In the genomic region with DNA sequence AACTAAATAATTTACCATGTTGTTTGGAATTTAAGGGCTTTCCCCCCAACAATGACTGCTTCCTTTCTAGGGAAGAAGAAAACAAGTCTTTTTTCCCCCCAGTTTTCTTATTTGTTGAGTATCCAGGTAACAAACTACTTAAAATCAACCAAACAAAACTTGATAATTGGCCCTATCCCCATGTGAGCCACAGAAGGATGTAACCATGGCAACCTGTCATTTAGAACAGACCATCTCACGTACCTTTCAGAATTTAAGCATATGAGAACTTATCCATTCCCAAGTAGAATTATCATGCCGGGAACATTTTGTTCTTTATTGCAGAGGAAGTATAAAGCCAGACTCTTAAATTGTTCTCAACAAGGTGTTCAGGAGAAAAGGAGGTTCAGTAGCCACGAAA, we compare ENCODE assay signal across 19 cellular contexts.
DNase-seq lines count a peak whose midpoint lies in the region; ATAC-seq, FAIRE-seq and TF ChIP-seq lines count a peak whose summit lies in the region.
"Had no signal": no experiment of that assay in that cellular context is flagged by ENCODE, and none has a peak within 500 bp of the region (broad histone marks: within the 10 kb centered on the region; RNA-seq: fewer than 3 reads in every experiment).

No MANE protein-coding gene starts in this region.

- no peak overlapping the region for H3K27ac ChIP-seq in GM23338 (ENCODE audit: low read depth)
- H3K27ac ChIP-seq in mesendoderm (ENCODE audit: low read depth, low read length), result no peak overlapping the region

- no CpG with 5 or more reads among the region's 3 CpGs for WGBS in mesendoderm (ENCODE audit: extremely low coverage, insufficient coverage, low lambda C conversion rate)

- H4K5ac ChIP-seq in mesendoderm (ENCODE audit: low read length), result no peak overlapping the region

- H3K4me1 ChIP-seq in GM23338 (ENCODE audit: insufficient read depth), result peaks cover 11% of the 10 kb centered on the region; the same call in 1 of the 2 replicates
- peaks cover 2% of the 10 kb centered on the region for H3K4me1 ChIP-seq in mesendoderm (ENCODE audit: control insufficient read depth, low read depth, low read length)

- H2AK5ac ChIP-seq in mesendoderm (ENCODE audit: low read length), result no peak overlapping the region

- H3K9me2 ChIP-seq in GM23338 (ENCODE audit: insufficient read depth), result no peaks in the 10 kb centered on the region

- FAIRE-seq in RCC 7860 (lab: Jason Lieb, UNC), result no peak
- FAIRE-seq: GM12892, H1 had no signal

- H2BK120ac ChIP-seq in mesendoderm (ENCODE audit: low read depth, low read length), result no peak overlapping the region

- DNase-seq in GM23338 (ENCODE audit: low spot score), result peak; percentile 41
- DNase-seq in NCI-H1417 treated with DMSO at 0.1 percent for 48 hours (lab: John Stamatoyannopoulos, UW), result peak; percentile 40
- peak; percentile 94 for DNase-seq in NCI-H748 treated with DMSO at 0.1 percent for 48 hours (lab: John Stamatoyannopoulos, UW)
- peak; percentile 61 for DNase-seq in mesendoderm
- no peak for DNase-seq in RCC 7860 (ENCODE audit: low spot score)
- DNase-seq in activated CD4-positive, alpha-beta T cell treated with anti-CD3 and anti-CD28 coated beads for 36 hours, result no peak
- DNase-seq: CD4-positive, CD25-positive, alpha-beta regulatory T cell; GF-D8; HFFc6; KG1; NCI-H2171 treated with DMSO at 0.1 percent for 48 hours; NCI-H446 treated with DMSO at 0.1 percent for 48 hours; SIG-M5; T-helper 17 cell had no signal

- H2AFZ ChIP-seq in GM23338, result no peak overlapping the region

- CTCF ChIA-PET in activated CD4-positive, alpha-beta T cell treated with anti-CD3 and anti-CD28 coated beads for 36 hours (lab: Charles Lee), result no interaction called here

- TF ChIP-seq CTCF in GM23338 (conservative IDR thresholded peaks at IDR 0.05; ENCODE audit: low read depth in 2 of 2), result no peak

- intact Hi-C loops in activated CD4-positive, alpha-beta T cell treated with anti-CD3 and anti-CD28 coated beads for 36 hours (cut with DNase I, micrococcal nuclease), result no loop called here

- no peak overlapping the region for H3K27ac Mint-ChIP-seq in GM23338
- no peak overlapping the region for H3K27ac Mint-ChIP-seq in activated CD4-positive, alpha-beta T cell treated with anti-CD3 and anti-CD28 coated beads for 36 hours
- H3K27ac Mint-ChIP-seq: B cell; CD4-positive, CD25-positive, alpha-beta regulatory T cell; HFFc6; T-helper 17 cell had no signal

- H3K9ac ChIP-seq in mesendoderm (ENCODE audit: low read length), result no peak overlapping the region

- H3K4me1 Mint-ChIP-seq in GM23338, result peaks cover 30% of the 10 kb centered on the region; the same call in 2 of the 3 replicates
- no peaks in the 10 kb centered on the region for H3K4me1 Mint-ChIP-seq in activated CD4-positive, alpha-beta T cell treated with anti-CD3 and anti-CD28 coated beads for 36 hours
- H3K4me1 Mint-ChIP-seq: CD4-positive, CD25-positive, alpha-beta regulatory T cell; T-helper 17 cell had no signal

- no peak overlapping the region for H3K4me3 Mint-ChIP-seq in GM23338
- no peak overlapping the region for H3K4me3 Mint-ChIP-seq in activated CD4-positive, alpha-beta T cell treated with anti-CD3 and anti-CD28 coated beads for 36 hours
- H3K4me3 Mint-ChIP-seq: B cell; CD4-positive, CD25-positive, alpha-beta regulatory T cell; HFFc6; T-helper 17 cell had no signal

- H3K79me2 ChIP-seq in GM23338 (replicated peaks; ENCODE audit: insufficient read depth) (no peaks in the 10 kb centered on the region), mesendoderm (ENCODE audit: control insufficient read depth, insufficient read depth, low read length) (no peaks in the 10 kb centered on the region)

- H2BK5ac ChIP-seq in mesendoderm (ENCODE audit: low read length), result no peak overlapping the region

- no peak overlapping the region for H3K4ac ChIP-seq in mesendoderm (ENCODE audit: low read depth, low read length)

- H2BK15ac ChIP-seq in mesendoderm (replicated peaks; ENCODE audit: low read depth), result no peak overlapping the region

- no peaks in the 10 kb centered on the region for H4K20me1 ChIP-seq in GM23338 (replicated peaks; ENCODE audit: insufficient read depth)

- H3F3A ChIP-seq in GM23338 (replicated peaks; ENCODE audit: low read depth), result no peaks in the 10 kb centered on the region

- no peaks in the 10 kb centered on the region for H3K9me3 Mint-ChIP-seq in GM23338
- H3K9me3 Mint-ChIP-seq in activated CD4-positive, alpha-beta T cell treated with anti-CD3 and anti-CD28 coated beads for 36 hours (ENCODE audit: low read depth), result no peaks in the 10 kb centered on the region

- H3K27me3 ChIP-seq in GM23338 (ENCODE audit: insufficient read depth), result no peaks in the 10 kb centered on the region
- H3K27me3 ChIP-seq in mesendoderm (ENCODE audit: insufficient read depth, low read length, poor library complexity), result no peaks in the 10 kb centered on the region

- H3K4me3 ChIP-seq in GM23338, result no peak overlapping the region
- H3K4me3 ChIP-seq in mesendoderm (ENCODE audit: low read length), result no peak overlapping the region

- no peak overlapping the region for H3K4me2 ChIP-seq in GM23338
- H3K4me2 ChIP-seq in mesendoderm (ENCODE audit: low read length), result no peak overlapping the region

- H3K56ac ChIP-seq in mesendoderm (ENCODE audit: low read length), result no peak overlapping the region

- H3K79me1 ChIP-seq in mesendoderm (ENCODE audit: low read length), result no peaks in the 10 kb centered on the region

- H3K23ac ChIP-seq in mesendoderm (ENCODE audit: low read length), result no peak overlapping the region

- no peak overlapping the region for H4K8ac ChIP-seq in mesendoderm (ENCODE audit: low read depth, low read length)

- POLR2A ChIA-PET in activated CD4-positive, alpha-beta T cell treated with anti-CD3 and anti-CD28 coated beads for 36 hours (lab: Charles Lee), result no interaction called here

- H3K18ac ChIP-seq in mesendoderm (ENCODE audit: low read length), result no peak overlapping the region

- H3K27me3 Mint-ChIP-seq in GM23338 (ENCODE audit: insufficient read depth, low read depth, poor library complexity), result no peaks in the 10 kb centered on the region
- no peaks in the 10 kb centered on the region for H3K27me3 Mint-ChIP-seq in activated CD4-positive, alpha-beta T cell treated with anti-CD3 and anti-CD28 coated beads for 36 hours
- H3K27me3 Mint-ChIP-seq: B cell; CD4-positive, CD25-positive, alpha-beta regulatory T cell; T-helper 17 cell had no signal

- no peaks in the 10 kb centered on the region for H3K36me3 Mint-ChIP-seq in GM23338 (ENCODE audit: low read depth)
- H3K36me3 Mint-ChIP-seq in activated CD4-positive, alpha-beta T cell treated with anti-CD3 and anti-CD28 coated beads for 36 hours (ENCODE audit: low read depth), result no peaks in the 10 kb centered on the region
- H3K36me3 Mint-ChIP-seq: CD4-positive, CD25-positive, alpha-beta regulatory T cell had no signal

- no peak for ATAC-seq in GM23338
- ATAC-seq in SK-N-SH treated with all-trans-retinoic acid at 6 μM for 48 hours, result no peak
- ATAC-seq in activated CD4-positive, alpha-beta T cell treated with anti-CD3 and anti-CD28 coated beads for 36 hours, result no peak
- ATAC-seq in HG02981 (IDR thresholded peaks at IDR 0.05; ENCODE audit: unreplicated experiment), result no peak
- ATAC-seq: T-helper 17 cell had no signal

- H3K36me3 ChIP-seq in GM23338 (ENCODE audit: insufficient read depth) (no peaks in the 10 kb centered on the region), mesendoderm (ENCODE audit: control insufficient read depth, insufficient read depth, low read length) (no peaks in the 10 kb centered on the region)

TF ChIP-seq in GM23338, 12 proteins besides CTCF, POLR2A, EP300 and RAD21:
- TF ChIP-seq EZH2phosphoT487 (IDR thresholded peaks at IDR 0.05; ENCODE audit: unreplicated experiment), result no peak

TF ChIP-seq in SK-N-SH treated with all-trans-retinoic acid at 6 μM for 48 hours, 23 proteins besides CTCF, POLR2A, EP300 and RAD21:
- TF ChIP-seq RARB (CRISPR knock-in tag; IDR thresholded peaks at IDR 0.05) (no peak), BACH2 (CRISPR knock-in tag; IDR thresholded peaks at IDR 0.05; ENCODE audit: borderline replicate concordance) (no peak), ZNF565 (CRISPR knock-in tag; conservative IDR thresholded peaks at IDR 0.05; ENCODE audit: low read depth) (no peak), CSDC2 (CRISPR knock-in tag; IDR thresholded peaks at IDR 0.05) (no peak), CSRNP3 (CRISPR knock-in tag; IDR thresholded peaks at IDR 0.05) (no peak), TCF4 (CRISPR knock-in tag; IDR thresholded peaks at IDR 0.05; ENCODE audit: borderline replicate concordance) (no peak), TOX (CRISPR knock-in tag; IDR thresholded peaks at IDR 0.05; ENCODE audit: borderline replicate concordance) (no peak), ARNTL (CRISPR knock-in tag; IDR thresholded peaks at IDR 0.05; ENCODE audit: borderline replicate concordance, low read depth) (no peak)
- TF ChIP-seq, protein P1, sequence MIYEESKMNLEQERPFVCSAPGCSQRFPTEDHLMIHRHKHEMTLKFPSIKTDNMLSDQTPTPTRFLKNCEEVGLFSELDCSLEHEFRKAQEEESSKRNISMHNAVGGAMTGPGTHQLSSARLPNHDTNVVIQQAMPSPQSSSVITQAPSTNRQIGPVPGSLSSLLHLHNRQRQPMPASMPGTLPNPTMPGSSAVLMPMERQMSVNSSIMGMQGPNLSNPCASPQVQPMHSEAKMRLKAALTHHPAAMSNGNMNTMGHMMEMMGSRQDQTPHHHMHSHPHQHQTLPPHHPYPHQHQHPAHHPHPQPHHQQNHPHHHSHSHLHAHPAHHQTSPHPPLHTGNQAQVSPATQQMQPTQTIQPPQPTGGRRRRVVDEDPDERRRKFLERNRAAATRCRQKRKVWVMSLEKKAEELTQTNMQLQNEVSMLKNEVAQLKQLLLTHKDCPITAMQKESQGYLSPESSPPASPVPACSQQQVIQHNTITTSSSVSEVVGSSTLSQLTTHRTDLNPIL (CRISPR knock-in tag; IDR thresholded peaks at IDR 0.05; ENCODE audit: low read depth), result no peak

Comparison
In these comparisons a context has a peak if more than half of its experiments do, and no peak if none do; other contexts are left out.
1. DNase-seq: peak in GM23338 (single experiment), NCI-H1417 treated with DMSO at 0.1 percent for 48 hours (single experiment), NCI-H748 treated with DMSO at 0.1 percent for 48 hours (single experiment) and mesendoderm (single experiment); none in RCC 7860 (single experiment) and activated CD4-positive, alpha-beta T cell treated with anti-CD3 and anti-CD28 coated beads for 36 hours (single experiment).